In the genomic region with DNA sequence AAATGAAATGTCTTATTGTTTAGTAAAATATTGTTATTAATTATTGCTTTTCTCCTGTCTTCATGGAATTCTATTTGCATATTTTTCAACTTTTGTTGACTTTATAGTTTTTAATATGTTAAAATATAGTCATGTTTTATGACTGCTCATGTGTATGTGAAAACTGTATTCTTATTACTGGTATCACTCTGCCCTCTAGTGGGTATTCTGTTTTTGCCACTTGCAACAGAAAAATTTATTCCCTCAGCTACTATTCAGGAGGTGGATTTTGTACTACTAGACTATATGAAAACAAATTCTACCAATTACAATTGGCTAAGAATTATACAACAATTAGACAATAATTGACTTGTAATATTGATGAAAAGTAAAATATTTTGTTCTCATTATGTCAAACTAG, we compare ENCODE assay signal across 8 cellular contexts. TPM values are rescaled to one million over a fixed set of nuclear protein-coding genes. Genes with fewer than 3 reads are reported as not detected.
DNase-seq lines count a peak whose midpoint lies in the region; ATAC-seq, FAIRE-seq and TF ChIP-seq lines count a peak whose summit lies in the region.

No MANE protein-coding gene starts in this region.

- no peaks in the 10 kb centered on the region for H3K36me3 Mint-ChIP-seq in neural progenitor cell

- H3K9me3 ChIP-seq in neural progenitor cell (ENCODE audit: low read depth), result peaks cover 27% of the 10 kb centered on the region
- H3K9me3 ChIP-seq in uterus, result no peaks in the 10 kb centered on the region

- peaks cover 11% of the 10 kb centered on the region for H3K9me3 Mint-ChIP-seq in neural progenitor cell

- no peaks in the 10 kb centered on the region for H3K4me1 Mint-ChIP-seq in neural progenitor cell

- no peak overlapping the region for H3K4me2 ChIP-seq in neural progenitor cell

- no peaks in the 10 kb centered on the region for H3K27me3 ChIP-seq in bronchial epithelial cell (ENCODE audit: control insufficient read depth, insufficient read depth, low read length)
- no peaks in the 10 kb centered on the region for H3K27me3 ChIP-seq in neural progenitor cell
- no peaks in the 10 kb centered on the region for H3K27me3 ChIP-seq in uterus

- no peaks in the 10 kb centered on the region for H3K79me2 ChIP-seq in neural progenitor cell (ENCODE audit: low read depth)

- no peak for TF ChIP-seq POLR2A in uterus (IDR thresholded peaks at IDR 0.05)

- no peaks in the 10 kb centered on the region for H3K27me3 Mint-ChIP-seq in neural progenitor cell (ENCODE audit: insufficient read depth, low read depth)

- no peak overlapping the region for H2AFZ ChIP-seq in neural progenitor cell (replicated peaks)

- no peaks in the 10 kb centered on the region for H3F3A ChIP-seq in neural progenitor cell (ENCODE audit: low read depth)

- no peak overlapping the region for H3K4me3 ChIP-seq in bronchial epithelial cell (ENCODE audit: low read depth, low read length)
- H3K4me3 ChIP-seq in neural progenitor cell, result no peak overlapping the region
- H3K4me3 ChIP-seq in uterus, result no peak overlapping the region

- no peak overlapping the region for H3K27ac Mint-ChIP-seq in neural progenitor cell

- H3K4me1 ChIP-seq in neural progenitor cell (no peaks in the 10 kb centered on the region), uterus (no peaks in the 10 kb centered on the region)

- H3K27ac ChIP-seq in neural progenitor cell, result no peak overlapping the region
- no peak overlapping the region for H3K27ac ChIP-seq in uterus

- no peaks in the 10 kb centered on the region for H4K20me1 ChIP-seq in neural progenitor cell (ENCODE audit: low read depth)

- FAIRE-seq in bronchial epithelial cell (lab: Jason Lieb, UNC), result no peak

- H3K9ac ChIP-seq in neural progenitor cell, result no peak overlapping the region

- H3K36me3 ChIP-seq in bronchial epithelial cell (ENCODE audit: control insufficient read depth, insufficient read depth, low read length), result no peaks in the 10 kb centered on the region
- H3K36me3 ChIP-seq in neural progenitor cell, result no peaks in the 10 kb centered on the region
- no peaks in the 10 kb centered on the region for H3K36me3 ChIP-seq in uterus

- TF ChIP-seq CTCF in bronchial epithelial cell (IDR thresholded peaks at IDR 0.05; ENCODE audit: insufficient read depth, low read length, severe bottlenecking) (peak; percentile 19), neural progenitor cell (IDR thresholded peaks at IDR 0.05) (peak; percentile 62), uterus (IDR thresholded peaks at IDR 0.05) (no peak)

- peak; percentile 14 for DNase-seq in AG08395 (ENCODE audit: low spot score)
- peak; percentile 15 for DNase-seq in NCI-H1694 treated with DMSO at 0.1 percent for 48 hours (lab: John Stamatoyannopoulos, UW)
- peak; percentile 52 for DNase-seq in bronchial epithelial cell (ENCODE audit: low read depth)
- peak; percentile 9 for DNase-seq in neural progenitor cell (ENCODE audit: low spot score)
- no peak for DNase-seq in central memory CD4-positive, alpha-beta T cell
- no peak for DNase-seq in uterus
- no peak for DNase-seq in NCI-H187 treated with DMSO at 0.1 percent for 48 hours (lab: John Stamatoyannopoulos, UW)

- no peak overlapping the region for H3K4me3 Mint-ChIP-seq in neural progenitor cell

- intact Hi-C loops in uterus (cut with DNase I; ENCODE audit: low total_unique reads), result no loop called here

- ATAC-seq in GM18868 (IDR thresholded peaks at IDR 0.05; ENCODE audit: unreplicated experiment), result peak; percentile 79

RNA-seq across cellular contexts. Expression of a gene that starts 45.0 kb away (rescaled TPM):
- total RNA-seq in bronchial epithelial cell (not detected in 2 replicates), neural progenitor cell (ENCODE audit: low replicate concordance) (not detected in 2 replicates), uterus (not detected)

RNA-seq across cellular contexts. Expression of a gene that starts 58.9 kb away (rescaled TPM):
- total RNA-seq in bronchial epithelial cell, result not detected in 2 replicates
- not detected in 2 replicates for total RNA-seq in neural progenitor cell (ENCODE audit: low replicate concordance)
- not detected for total RNA-seq in uterus

Comparison
In these comparisons a context has a peak if more than half of its experiments do, and no peak if none do; other contexts are left out.
1. DNase-seq: peak in AG08395 (single experiment), NCI-H1694 treated with DMSO at 0.1 percent for 48 hours (single experiment), bronchial epithelial cell (single experiment) and neural progenitor cell (single experiment); none in central memory CD4-positive, alpha-beta T cell (single experiment), uterus (0 of 2) and NCI-H187 treated with DMSO at 0.1 percent for 48 hours (single experiment).
2. CTCF ChIP-seq: peak in bronchial epithelial cell (single experiment) and neural progenitor cell (single experiment); none in uterus (0 of 4).